In the genomic region with DNA sequence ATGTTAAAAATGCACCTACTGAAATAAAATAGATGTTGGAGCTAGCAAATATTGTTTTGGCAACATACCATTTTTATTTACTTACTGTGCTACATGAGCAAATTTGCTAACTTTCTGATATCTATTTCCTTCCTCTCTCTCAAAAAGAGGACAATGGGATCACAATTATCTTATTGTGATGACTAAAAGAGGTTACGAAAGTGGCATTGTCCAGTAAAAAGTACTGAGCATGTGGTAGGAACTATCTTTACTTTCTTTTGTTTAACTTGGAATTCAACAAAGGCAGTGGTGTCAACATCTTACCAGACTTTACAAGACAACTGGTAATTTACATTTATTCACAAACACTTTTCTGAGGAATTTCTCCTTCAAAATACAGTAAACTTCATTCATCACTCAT, we compare ENCODE assay signal across 29 cellular contexts.
"Had no signal": no experiment of that assay in that cellular context is flagged by ENCODE, and none has a peak within 500 bp of the region (broad histone marks: within the 10 kb centered on the region; RNA-seq: fewer than 3 reads in every experiment).

No MANE protein-coding gene starts in this region.

- DNase-seq: activated CD4-positive, alpha-beta memory T cell treated with anti-CD3 and anti-CD28 coated beads for 36 hours; activated CD4-positive, alpha-beta T cell treated with anti-CD3 and anti-CD28 coated beads for 36 hours; activated CD4-positive, alpha-beta T cell treated with anti-CD3 and anti-CD28 coated beads, Interleukin-2, amount 10 ng/mL, durations not matched to agents 24 days and 14 days; activated CD4-positive, CD25-positive, alpha-beta regulatory T cell; activated CD4-positive, CD25-positive, alpha-beta regulatory T cell treated with anti-CD3 and anti-CD28 coated beads, Interleukin-2, amount 50 U/mL, for 72 hours; activated CD8-positive, alpha-beta memory T cell treated with anti-CD3 and anti-CD28 coated beads, Interleukin-2, amount 10 ng/mL, durations not matched to agents 7 days and 5 days; activated CD8-positive, alpha-beta memory T cell treated with anti-CD3 and anti-CD28 coated beads, Interleukin-2, amount 50 U/mL, for 4 hours; activated CD8-positive, alpha-beta T cell treated with anti-CD3 and anti-CD28 coated beads, Interleukin-2, amount 10 ng/mL, durations not matched to agents 7 days and 5 days; activated effector memory CD4-positive, alpha-beta T cell treated with anti-CD3 and anti-CD28 coated beads, Interleukin-2, amount 50 U/mL, for 16 hours; activated naive CD4-positive, alpha-beta T cell treated with anti-CD3 and anti-CD28 coated beads, Interleukin-2, amount 10 ng/mL, durations not matched to agents 7 days and 5 days; activated naive CD8-positive, alpha-beta T cell treated with anti-CD3 and anti-CD28 coated beads, Interleukin-2, amount 10 ng/mL, durations not matched to agents 7 days and 5 days; activated T-cell treated with anti-CD3 and anti-CD28 coated beads, Interleukin-2, amount 50 U/mL, for 1 hour; activated T-cell treated with anti-CD3 and anti-CD28 coated beads, Interleukin-2, amount 50 U/mL, for 48 hours; cortex of kidney; dermis blood vessel endothelial cell; effector CD8-positive, alpha-beta T cell; foreskin keratinocyte; T-helper 2 cell had no signal

- ATAC-seq: activated CD4-positive, alpha-beta T cell treated with anti-CD3 and anti-CD28 coated beads for 36 hours; activated CD8-positive, alpha-beta memory T cell treated with anti-CD3 and anti-CD28 coated beads, Interleukin-2, amount 10 ng/mL, durations not matched to agents 7 days and 5 days; activated CD8-positive, alpha-beta T cell treated with anti-CD3 and anti-CD28 coated beads, Interleukin-2, amount 10 ng/mL, durations not matched to agents 7 days and 5 days; activated naive CD4-positive, alpha-beta T cell treated with anti-CD3 and anti-CD28 coated beads, Interleukin-2, amount 50 U/mL, for 72 hours; esophagus mucosa; foreskin keratinocyte; gastroesophageal sphincter had no signal

- H3K27me3 ChIP-seq: ascending aorta, breast epithelium, foreskin keratinocyte, gastroesophageal sphincter had no signal

- H3K27ac ChIP-seq: ascending aorta, breast epithelium, foreskin keratinocyte, gastroesophageal sphincter had no signal

- H3K4me3 ChIP-seq: ascending aorta, breast epithelium, gastroesophageal sphincter had no signal

- H3K36me3 Mint-ChIP-seq: activated CD4-positive, alpha-beta memory T cell treated with anti-CD3 and anti-CD28 coated beads for 36 hours; activated CD8-positive, alpha-beta memory T cell treated with anti-CD3 and anti-CD28 coated beads, Interleukin-2, amount 10 ng/mL, durations not matched to agents 7 days and 5 days; activated naive CD4-positive, alpha-beta T cell treated with anti-CD3 and anti-CD28 coated beads, Interleukin-2, amount 10 ng/mL, durations not matched to agents 7 days and 5 days; activated naive CD4-positive, alpha-beta T cell treated with anti-CD3 and anti-CD28 coated beads, Interleukin-2, amount 50 U/mL, for 72 hours; activated naive CD8-positive, alpha-beta T cell treated with anti-CD3 and anti-CD28 coated beads, Interleukin-2, amount 10 ng/mL, durations not matched to agents 7 days and 5 days; brain had no signal

- H3K4me3 Mint-ChIP-seq: activated CD4-positive, alpha-beta memory T cell treated with anti-CD3 and anti-CD28 coated beads for 36 hours; activated CD4-positive, alpha-beta T cell treated with anti-CD3 and anti-CD28 coated beads for 36 hours; activated CD4-positive, alpha-beta T cell treated with anti-CD3 and anti-CD28 coated beads, Interleukin-2, amount 10 ng/mL, durations not matched to agents 24 days and 14 days; activated CD8-positive, alpha-beta memory T cell treated with anti-CD3 and anti-CD28 coated beads, Interleukin-2, amount 10 ng/mL, durations not matched to agents 7 days and 5 days; activated CD8-positive, alpha-beta T cell treated with anti-CD3 and anti-CD28 coated beads, Interleukin-2, amount 10 ng/mL, durations not matched to agents 7 days and 5 days; activated naive CD4-positive, alpha-beta T cell treated with anti-CD3 and anti-CD28 coated beads, Interleukin-2, amount 10 ng/mL, durations not matched to agents 7 days and 5 days; activated naive CD8-positive, alpha-beta T cell treated with anti-CD3 and anti-CD28 coated beads, Interleukin-2, amount 10 ng/mL, durations not matched to agents 7 days and 5 days; activated T-helper 1 cell treated with anti-CD3 and anti-CD28 coated beads, Interleukin-12 subunit alpha, Interleukin-12 subunit beta, Interleukin-2, Interleukin-4 antibody, amounts not matched to agents 30 ng/mL and 10 ng/mL and 1 ng/mL, durations not matched to agents 14 hours and 24 hours and 36 hours; brain; central memory CD8-positive, alpha-beta T cell had no signal

- FAIRE-seq: colon, endometrium had no signal

- H3K4me1 ChIP-seq: ascending aorta, breast epithelium, gastroesophageal sphincter had no signal

- H3K27ac Mint-ChIP-seq: activated CD4-positive, alpha-beta memory T cell treated with anti-CD3 and anti-CD28 coated beads for 36 hours; activated CD4-positive, alpha-beta T cell treated with anti-CD3 and anti-CD28 coated beads for 36 hours; activated CD4-positive, alpha-beta T cell treated with anti-CD3 and anti-CD28 coated beads, Interleukin-2, amount 10 ng/mL, durations not matched to agents 24 days and 14 days; activated CD8-positive, alpha-beta memory T cell treated with anti-CD3 and anti-CD28 coated beads, Interleukin-2, amount 10 ng/mL, durations not matched to agents 7 days and 5 days; activated CD8-positive, alpha-beta T cell treated with anti-CD3 and anti-CD28 coated beads, Interleukin-2, amount 10 ng/mL, durations not matched to agents 7 days and 5 days; activated naive CD4-positive, alpha-beta T cell treated with anti-CD3 and anti-CD28 coated beads, Interleukin-2, amount 10 ng/mL, durations not matched to agents 7 days and 5 days; activated naive CD4-positive, alpha-beta T cell treated with anti-CD3 and anti-CD28 coated beads, Interleukin-2, amount 50 U/mL, for 72 hours; activated naive CD8-positive, alpha-beta T cell treated with anti-CD3 and anti-CD28 coated beads, Interleukin-2, amount 10 ng/mL, durations not matched to agents 7 days and 5 days; activated T-helper 1 cell treated with anti-CD3 and anti-CD28 coated beads, Interleukin-12 subunit alpha, Interleukin-12 subunit beta, Interleukin-2, Interleukin-4 antibody, amounts not matched to agents 30 ng/mL and 10 ng/mL and 1 ng/mL, durations not matched to agents 14 hours and 24 hours and 36 hours; activated T-helper 2 cell treated with anti-CD3 and anti-CD28 coated beads, Interferon-gamma antibody, Interleukin-2, Interleukin-4, amounts not matched to agents 10 μg/mL and 5 μg/mL and 100 μg/mL, durations not matched to agents 14 hours and 24 hours and 36 hours had no signal

- H3K27me3 Mint-ChIP-seq: activated CD4-positive, alpha-beta memory T cell treated with anti-CD3 and anti-CD28 coated beads for 36 hours; activated CD4-positive, alpha-beta T cell treated with anti-CD3 and anti-CD28 coated beads for 36 hours; activated CD4-positive, alpha-beta T cell treated with anti-CD3 and anti-CD28 coated beads, Interleukin-2, amount 10 ng/mL, durations not matched to agents 24 days and 14 days; activated CD8-positive, alpha-beta memory T cell treated with anti-CD3 and anti-CD28 coated beads, Interleukin-2, amount 10 ng/mL, durations not matched to agents 7 days and 5 days; activated naive CD4-positive, alpha-beta T cell treated with anti-CD3 and anti-CD28 coated beads, Interleukin-2, amount 10 ng/mL, durations not matched to agents 7 days and 5 days; activated naive CD8-positive, alpha-beta T cell treated with anti-CD3 and anti-CD28 coated beads, Interleukin-2, amount 10 ng/mL, durations not matched to agents 7 days and 5 days; brain; central memory CD8-positive, alpha-beta T cell had no signal

- H3K36me3 ChIP-seq: ascending aorta, breast epithelium, gastroesophageal sphincter had no signal

- H3K9me3 ChIP-seq: ascending aorta, breast epithelium, gastroesophageal sphincter had no signal

- H3K4me1 Mint-ChIP-seq: activated CD4-positive, alpha-beta T cell treated with anti-CD3 and anti-CD28 coated beads for 36 hours; activated CD4-positive, alpha-beta T cell treated with anti-CD3 and anti-CD28 coated beads, Interleukin-2, amount 10 ng/mL, durations not matched to agents 24 days and 14 days; activated CD8-positive, alpha-beta memory T cell treated with anti-CD3 and anti-CD28 coated beads, Interleukin-2, amount 10 ng/mL, durations not matched to agents 7 days and 5 days; activated naive CD4-positive, alpha-beta T cell treated with anti-CD3 and anti-CD28 coated beads, Interleukin-2, amount 10 ng/mL, durations not matched to agents 7 days and 5 days; activated naive CD8-positive, alpha-beta T cell treated with anti-CD3 and anti-CD28 coated beads, Interleukin-2, amount 10 ng/mL, durations not matched to agents 7 days and 5 days; central memory CD8-positive, alpha-beta T cell had no signal
